Comparison of ENCODE assay signal across 9 cellular contexts in genomic region chr20:23156170-23156841, GRCh38.
A peak's percentile ranks its signal among the peaks of the same experiment; 100 is the strongest.
DNase-seq lines count a peak whose midpoint lies in the region; ATAC-seq and TF ChIP-seq lines count a peak whose summit lies in the region.
"Had no signal": no experiment of that assay in that cellular context is flagged by ENCODE, and none has a peak within 500 bp of the region (broad histone marks: within the 10 kb centered on the region; RNA-seq: fewer than 3 reads in every experiment).

No MANE protein-coding gene starts in this region.

- H3K4me1 ChIP-seq in testis, result peaks cover 42% of the 10 kb centered on the region

- no peaks in the 10 kb centered on the region for H3K36me3 ChIP-seq in testis (ENCODE audit: low read depth, missing control alignments)

- TF ChIP-seq CTCF in testis (IDR thresholded peaks at IDR 0.05), result no peak

- no peaks in the 10 kb centered on the region for H3K36me3 Mint-ChIP-seq in T-helper 17 cell (ENCODE audit: low read depth)
- H3K36me3 Mint-ChIP-seq in activated naive CD8-positive, alpha-beta T cell treated with anti-CD3 and anti-CD28 coated beads for 36 hours, result no peaks in the 10 kb centered on the region

- DNase-seq in HPDE6-E6E7 (ENCODE audit: extremely low spot score) (peak; percentile 81), T-helper 17 cell (no peak), foreskin melanocyte (peak; percentile 19), testis (peak; percentile 40), mucosa of gallbladder (ENCODE audit: low spot score) (no peak)
- no peak for DNase-seq in activated naive CD8-positive, alpha-beta T cell treated with anti-CD3 and anti-CD28 coated beads for 36 hours
- no peak for DNase-seq in stimulated activated naive CD8-positive, alpha-beta T cell treated with anti-CD3 and anti-CD28 coated beads, Interleukin-15, amount 100 ng/mL, for 72 hours
- DNase-seq in stimulated activated CD4-positive, alpha-beta T cell treated with anti-CD3 and anti-CD28 coated beads, Interleukin-2, amount 100 ng/mL, for 48 hours, result no peak
- DNase-seq: NCI-H1092 treated with DMSO at 0.1 percent for 48 hours had no signal

- WGBS in testis, 2 donors, result 89 to 90% methylated on average over 9 to 11 of the region's 11 CpGs

- H3K4me3 ChIP-seq in testis, result no peak overlapping the region

- H3K27ac ChIP-seq in testis, result peak overlapping the region in 1 of 2 donors; percentile 33

- H3K9me3 Mint-ChIP-seq in activated naive CD8-positive, alpha-beta T cell treated with anti-CD3 and anti-CD28 coated beads for 36 hours, result no peaks in the 10 kb centered on the region
- no peaks in the 10 kb centered on the region for H3K9me3 Mint-ChIP-seq in stimulated activated naive CD8-positive, alpha-beta T cell treated with anti-CD3 and anti-CD28 coated beads, Interleukin-15, amount 100 ng/mL, for 72 hours

- peaks cover 19% of the 10 kb centered on the region for H3K4me1 Mint-ChIP-seq in T-helper 17 cell
- peaks cover 6% of the 10 kb centered on the region for H3K4me1 Mint-ChIP-seq in activated naive CD8-positive, alpha-beta T cell treated with anti-CD3 and anti-CD28 coated beads for 36 hours
- H3K4me1 Mint-ChIP-seq in stimulated activated naive CD8-positive, alpha-beta T cell treated with anti-CD3 and anti-CD28 coated beads, Interleukin-15, amount 100 ng/mL, for 72 hours, result peaks cover 15% of the 10 kb centered on the region

- no peaks in the 10 kb centered on the region for H3K27me3 ChIP-seq in testis

- no peaks in the 10 kb centered on the region for H3K27me3 Mint-ChIP-seq in T-helper 17 cell
- H3K27me3 Mint-ChIP-seq in activated naive CD8-positive, alpha-beta T cell treated with anti-CD3 and anti-CD28 coated beads for 36 hours, result no peaks in the 10 kb centered on the region
- H3K27me3 Mint-ChIP-seq in stimulated activated naive CD8-positive, alpha-beta T cell treated with anti-CD3 and anti-CD28 coated beads, Interleukin-15, amount 100 ng/mL, for 72 hours, result peaks cover 19% of the 10 kb centered on the region

- no peaks in the 10 kb centered on the region for H3K9me3 ChIP-seq in T-helper 17 cell (ENCODE audit: control insufficient read depth, low read length, poor library complexity, severe bottlenecking)
- no peaks in the 10 kb centered on the region for H3K9me3 ChIP-seq in testis

- intact Hi-C loops in testis (cut with DNase I; ENCODE audit: low total_unique reads), result no loop called here

- H3K4me3 Mint-ChIP-seq in T-helper 17 cell, result no peak overlapping the region
- H3K4me3 Mint-ChIP-seq in activated naive CD8-positive, alpha-beta T cell treated with anti-CD3 and anti-CD28 coated beads for 36 hours, result no peak overlapping the region
- no peak overlapping the region for H3K4me3 Mint-ChIP-seq in stimulated activated naive CD8-positive, alpha-beta T cell treated with anti-CD3 and anti-CD28 coated beads, Interleukin-15, amount 100 ng/mL, for 72 hours

- ATAC-seq in T-helper 17 cell, result peak; percentile 37
- no peak for ATAC-seq in stimulated activated naive CD8-positive, alpha-beta T cell treated with anti-CD3 and anti-CD28 coated beads, Interleukin-15, amount 100 ng/mL, for 72 hours

- no peak for TF ChIP-seq POLR2A in testis (IDR thresholded peaks at IDR 0.05)

- H3K27ac Mint-ChIP-seq in T-helper 17 cell, result no peak overlapping the region
- no peak overlapping the region for H3K27ac Mint-ChIP-seq in activated naive CD8-positive, alpha-beta T cell treated with anti-CD3 and anti-CD28 coated beads for 36 hours
- H3K27ac Mint-ChIP-seq in stimulated activated naive CD8-positive, alpha-beta T cell treated with anti-CD3 and anti-CD28 coated beads, Interleukin-15, amount 100 ng/mL, for 72 hours, result no peak overlapping the region

Comparison
In these comparisons a context has a peak if more than half of its experiments do, and no peak if none do; other contexts are left out.
1. DNase-seq: peak in HPDE6-E6E7 (single experiment), foreskin melanocyte (single experiment) and testis (single experiment); none in T-helper 17 cell (0 of 3), mucosa of gallbladder (single experiment), activated naive CD8-positive, alpha-beta T cell treated with anti-CD3 and anti-CD28 coated beads for 36 hours (single experiment), stimulated activated naive CD8-positive, alpha-beta T cell treated with anti-CD3 and anti-CD28 coated beads, Interleukin-15, amount 100 ng/mL, for 72 hours (0 of 2) and stimulated activated CD4-positive, alpha-beta T cell treated with anti-CD3 and anti-CD28 coated beads, Interleukin-2, amount 100 ng/mL, for 48 hours (0 of 2).